27 cellular contexts compared by ENCODE assay signal in genomic region chr20:62328684-62329388, GRCh38.
"Had no signal": no experiment of that assay in that cellular context is flagged by ENCODE, and none has a peak within 500 bp of the region (broad histone marks: within the 10 kb centered on the region; RNA-seq: fewer than 3 reads in every experiment).

No MANE protein-coding gene starts in this region.

- H3K4me3 ChIP-seq: ascending aorta, breast epithelium, cardiac muscle cell, colonic mucosa had no signal

- H3K4me1 ChIP-seq: ascending aorta, breast epithelium, colonic mucosa had no signal

- H3K27ac ChIP-seq: ascending aorta, breast epithelium, cardiac muscle cell, colonic mucosa, WERI-Rb-1 had no signal

- DNase-seq: activated B cell treated with CpG ODN at 0.5 μM for 24 hours; activated CD4-positive, alpha-beta T cell treated with anti-CD3 and anti-CD28 coated beads for 48 hours; activated CD4-positive, alpha-beta T cell treated with anti-CD3 and anti-CD28 coated beads, Interleukin-2, amount 50 U/mL, for 1 hour; activated CD4-positive, alpha-beta T cell treated with anti-CD3 and anti-CD28 coated beads, Interleukin-2, amount 50 U/mL, for 48 hours; activated CD8-positive, alpha-beta memory T cell treated with anti-CD3 and anti-CD28 coated beads for 24 hours; activated CD8-positive, alpha-beta T cell treated with anti-CD3 and anti-CD28 coated beads for 36 hours; activated effector memory CD4-positive, alpha-beta T cell treated with Interleukin-2 at 50 U/mL for 16 hours; activated gamma-delta T cell treated with Interleukin-2 at 50 U/mL for 16 hours; activated naive CD4-positive, alpha-beta T cell treated with anti-CD3 and anti-CD28 coated beads for 36 hours; activated naive CD8-positive, alpha-beta T cell treated with anti-CD3 and anti-CD28 coated beads, Interleukin-2, amount 10 ng/mL, durations not matched to agents 7 days and 5 days; activated T-cell treated with anti-CD3 and anti-CD28 coated beads, Interleukin-2, amount 50 U/mL, for 4 hours; central memory CD4-positive, alpha-beta T cell; cerebellar nuclear complex; colonic mucosa; effector memory CD4-positive, alpha-beta T cell; endodermal cell; foreskin fibroblast; head of caudate nucleus; T-helper 17 cell; T1000; WERI-Rb-1 had no signal

- H3K36me3 ChIP-seq: breast epithelium, colonic mucosa had no signal

- ATAC-seq: activated CD4-positive, CD25-positive, alpha-beta regulatory T cell treated with anti-CD3 and anti-CD28 coated beads, Interleukin-2, amount 50 U/mL, for 24 hours; activated CD8-positive, alpha-beta T cell treated with anti-CD3 and anti-CD28 coated beads for 36 hours; activated T-cell treated with anti-CD3 and anti-CD28 coated beads, Interleukin-2, amount 50 U/mL, for 4 hours; activated T-helper 17 cell treated with anti-CD3 and anti-CD28 coated beads, Interleukin-2, amount 50 U/mL, for 72 hours; esophagus mucosa; T-helper 17 cell had no signal

- H3K27me3 ChIP-seq: ascending aorta, breast epithelium, cardiac muscle cell, colonic mucosa had no signal

- H3K9me3 ChIP-seq: ascending aorta, breast epithelium, colonic mucosa had no signal
